ENCODE assay signal across 30 cellular contexts in the genomic region with DNA sequence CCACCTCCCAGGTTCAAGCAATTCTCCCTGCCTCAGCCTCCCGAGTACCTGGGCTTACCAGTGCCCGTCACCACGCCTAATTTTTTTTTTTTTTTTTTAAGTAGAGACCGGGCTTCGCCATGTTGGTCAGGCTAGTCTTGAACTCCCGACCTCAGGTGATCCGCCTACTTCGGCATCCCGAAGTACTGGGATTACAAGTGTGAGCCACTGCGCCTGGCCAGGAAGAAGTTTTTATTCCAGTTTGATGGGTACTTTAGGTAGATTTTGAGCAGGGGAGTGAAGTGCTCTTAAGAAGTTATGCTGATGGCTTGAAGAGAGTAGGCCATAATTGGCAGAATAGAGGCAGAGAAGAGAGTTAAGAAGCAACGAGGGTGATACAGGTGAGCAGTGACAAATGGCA.
"Had no signal": no experiment of that assay in that cellular context is flagged by ENCODE, and none has a peak within 500 bp of the region (broad histone marks: within the 10 kb centered on the region; RNA-seq: fewer than 3 reads in every experiment).

No MANE protein-coding gene starts in this region.

- H3K9me3 ChIP-seq: adrenal gland, body of pancreas, esophagus muscularis mucosa had no signal

- H3K4me1 ChIP-seq: esophagus muscularis mucosa had no signal

- DNase-seq: activated CD4-positive, alpha-beta memory T cell treated with anti-CD3 and anti-CD28 coated beads for 36 hours; activated CD4-positive, alpha-beta T cell treated with anti-CD3 and anti-CD28 coated beads for 36 hours; activated CD4-positive, alpha-beta T cell treated with anti-CD3 and anti-CD28 coated beads, Interleukin-2, amount 10 ng/mL, durations not matched to agents 24 days and 14 days; activated CD4-positive, CD25-positive, alpha-beta regulatory T cell; activated CD4-positive, CD25-positive, alpha-beta regulatory T cell treated with anti-CD3 and anti-CD28 coated beads, Interleukin-2, amount 50 U/mL, for 72 hours; activated CD8-positive, alpha-beta memory T cell treated with anti-CD3 and anti-CD28 coated beads, Interleukin-2, amount 10 ng/mL, durations not matched to agents 7 days and 5 days; activated CD8-positive, alpha-beta memory T cell treated with anti-CD3 and anti-CD28 coated beads, Interleukin-2, amount 50 U/mL, for 4 hours; activated CD8-positive, alpha-beta T cell treated with anti-CD3 and anti-CD28 coated beads, Interleukin-2, amount 10 ng/mL, durations not matched to agents 7 days and 5 days; activated effector memory CD4-positive, alpha-beta T cell treated with anti-CD3 and anti-CD28 coated beads, Interleukin-2, amount 50 U/mL, for 16 hours; activated naive CD4-positive, alpha-beta T cell treated with anti-CD3 and anti-CD28 coated beads for 36 hours; activated naive CD8-positive, alpha-beta T cell treated with anti-CD3 and anti-CD28 coated beads for 36 hours; activated naive CD8-positive, alpha-beta T cell treated with anti-CD3 and anti-CD28 coated beads, Interleukin-2, amount 50 U/mL, for 24 hours; activated T-cell treated with anti-CD3 and anti-CD28 coated beads, Interleukin-2, amount 50 U/mL, for 1 hour; activated T-cell treated with anti-CD3 and anti-CD28 coated beads, Interleukin-2, amount 50 U/mL, for 48 hours; adrenal gland; amygdala; aorta; body of pancreas; caudate nucleus; cortex of kidney; dermis blood vessel endothelial cell; effector CD4-positive, alpha-beta T cell; effector memory CD8-positive, alpha-beta T cell; erythroblast; foreskin melanocyte; head of caudate nucleus; T-helper 1 cell; T-helper 17 cell; T1000 had no signal

- H3K27ac ChIP-seq: adrenal gland, body of pancreas, esophagus muscularis mucosa had no signal

- ATAC-seq: activated CD4-positive, alpha-beta T cell treated with anti-CD3 and anti-CD28 coated beads for 36 hours; activated CD8-positive, alpha-beta memory T cell treated with anti-CD3 and anti-CD28 coated beads, Interleukin-2, amount 10 ng/mL, durations not matched to agents 7 days and 5 days; activated CD8-positive, alpha-beta T cell treated with anti-CD3 and anti-CD28 coated beads, Interleukin-2, amount 10 ng/mL, durations not matched to agents 7 days and 5 days; activated naive CD8-positive, alpha-beta T cell treated with anti-CD3 and anti-CD28 coated beads, Interleukin-2, amount 50 U/mL, for 24 hours; body of pancreas; effector memory CD8-positive, alpha-beta T cell; T-helper 17 cell had no signal

- H3K27me3 ChIP-seq: adrenal gland, body of pancreas, esophagus muscularis mucosa had no signal

- H3K4me3 ChIP-seq: adrenal gland, body of pancreas, esophagus muscularis mucosa had no signal

- H3K36me3 ChIP-seq: adrenal gland had no signal
